ENCODE assay signal across 8 cellular contexts in the genomic region with DNA sequence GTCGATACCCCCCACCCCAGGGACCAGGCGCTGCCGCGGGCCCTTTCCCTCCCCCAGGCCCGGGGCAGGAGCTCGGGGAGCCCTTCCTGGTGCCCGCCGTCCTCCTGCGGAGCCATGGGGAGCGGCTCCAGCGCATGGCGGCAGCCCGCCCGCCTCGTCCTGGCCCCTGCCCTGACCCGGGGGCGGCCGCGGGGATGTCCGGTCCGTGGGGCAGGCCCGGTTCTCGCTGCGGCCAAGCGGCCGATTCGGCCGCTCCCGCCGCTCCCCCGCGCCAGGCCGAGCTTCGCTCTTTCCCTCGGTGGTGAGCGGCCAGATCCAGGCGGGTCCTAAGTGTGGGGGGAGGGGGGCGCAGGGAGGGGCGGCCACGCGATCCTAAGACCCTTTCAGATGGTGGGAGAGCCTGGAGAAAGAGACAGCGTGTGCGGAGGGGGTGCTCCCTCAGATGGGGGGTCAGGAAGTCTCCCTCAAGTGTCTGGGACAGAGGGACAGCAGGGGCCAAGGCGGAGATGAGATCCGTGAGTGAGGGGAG. TPM values are rescaled to one million over a fixed set of nuclear protein-coding genes. Genes with fewer than 3 reads are reported as not detected.
DNase-seq lines count a peak whose midpoint lies in the region; ATAC-seq and TF ChIP-seq lines count a peak whose summit lies in the region.

No MANE protein-coding gene starts in this region.

- no peaks in the 10 kb centered on the region for H3K9me3 ChIP-seq in CD8-positive, alpha-beta T cell (ENCODE audit: low read length)
- H3K9me3 ChIP-seq in PC-3 (ENCODE audit: low read length), result no peaks in the 10 kb centered on the region

- peak overlapping the region; percentile 62 for H3K4me3 ChIP-seq in CD8-positive, alpha-beta T cell (ENCODE audit: low read depth, low read length)
- H3K4me3 ChIP-seq in PC-3 (ENCODE audit: low read length) (peak overlapping the region; percentile 77), epithelial cell of esophagus (ENCODE audit: low read length) (peak overlapping the region; percentile 86)

- H3K27ac Mint-ChIP-seq in CD8-positive, alpha-beta T cell, result peak overlapping the region; percentile 49
- H3K27ac Mint-ChIP-seq in nephron, result peak overlapping the region in 2 of 3 experiments; percentile 13 to 69

- H3K4me1 ChIP-seq in CD8-positive, alpha-beta T cell (ENCODE audit: insufficient read depth, low read length), result peaks cover 41% of the 10 kb centered on the region
- H3K4me1 ChIP-seq in PC-3 (ENCODE audit: insufficient read depth, low read length), result no peaks in the 10 kb centered on the region; the same call in 1 of the 2 replicates

- H3K9me2 ChIP-seq in PC-3 (replicated peaks; ENCODE audit: low read length), result no peaks in the 10 kb centered on the region

- H3K36me3 ChIP-seq in CD8-positive, alpha-beta T cell (ENCODE audit: insufficient read depth, low read length), result no peaks in the 10 kb centered on the region
- no peaks in the 10 kb centered on the region for H3K36me3 ChIP-seq in PC-3 (ENCODE audit: low read depth, low read length)

- H3K9me3 Mint-ChIP-seq in CD8-positive, alpha-beta T cell, result peaks cover 5% of the 10 kb centered on the region
- no peaks in the 10 kb centered on the region for H3K9me3 Mint-ChIP-seq in nephron

- H3K79me2 ChIP-seq in PC-3 (ENCODE audit: low read length), result no peaks in the 10 kb centered on the region

- H2AFZ ChIP-seq in PC-3 (ENCODE audit: low read length), result peak overlapping the region; percentile 88

- DNase-seq in CD8-positive, alpha-beta T cell, result no peak
- no peak for DNase-seq in PC-3
- no peak for DNase-seq in epithelial cell of esophagus (ENCODE audit: low read depth)
- no peak for DNase-seq in NK-92 treated with Interleukin-12 subunit alpha and Interleukin-12 subunit beta, amount 100 ng/mL, for 24 hours (lab: John Stamatoyannopoulos, UW)
- DNase-seq in NCI-H2171 (lab: John Stamatoyannopoulos, UW), result no peak

- TF ChIP-seq CTCF in CD8-positive, alpha-beta T cell (IDR thresholded peaks at IDR 0.05), result no peak
- TF ChIP-seq CTCF in PC-3 (conservative IDR thresholded peaks at IDR 0.05; ENCODE audit: low read depth, low read length) (no peak), epithelial cell of esophagus (IDR thresholded peaks at IDR 0.05; ENCODE audit: insufficient read depth, low read depth, low read length, missing control alignments) (no peak), nephron (IDR thresholded peaks at IDR 0.05; ENCODE audit: unreplicated experiment in 3 of 3) (no peak)

- peaks cover 2% of the 10 kb centered on the region for H3K36me3 Mint-ChIP-seq in CD8-positive, alpha-beta T cell
- no peaks in the 10 kb centered on the region for H3K36me3 Mint-ChIP-seq in nephron (ENCODE audit: low read depth)

- no peak for ATAC-seq in CD8-positive, alpha-beta T cell
- ATAC-seq in PC-3 (peak; percentile 29), GM19035 (IDR thresholded peaks at IDR 0.05; ENCODE audit: unreplicated experiment) (no peak), HG02759 (IDR thresholded peaks at IDR 0.05; ENCODE audit: unreplicated experiment) (no peak)

- H3K9ac ChIP-seq in PC-3 (ENCODE audit: low read length), result peak overlapping the region; percentile 34

- peak overlapping the region; percentile 54 for H3K27ac ChIP-seq in CD8-positive, alpha-beta T cell (ENCODE audit: low read depth, low read length)
- no peak overlapping the region for H3K27ac ChIP-seq in PC-3 (ENCODE audit: low read length)

- POLR2A ChIA-PET in CD8-positive, alpha-beta T cell (lab: Charles Lee), result interaction anchor here (0.6 to 3.1 kb wide), 7 partner anchors 12 to 300 kb away, joined by 3 to 30 read pairs (median 3); partner anchors contain the start of genes COMMD4, IMP3, MAN2C1 and SIN3A
- POLR2A ChIA-PET in PC-3 (lab: Charles Lee; ENCODE audit: unreplicated experiment), result interaction anchor here (0.5 kb wide), 1 partner anchor 83 kb away, joined by 4 read pairs; no protein-coding TSS in a partner anchor

- CTCF ChIA-PET in CD8-positive, alpha-beta T cell (lab: Charles Lee), result interaction anchor here (1.4 to 1.7 kb wide), 2 partner anchors 20 to 293 kb away, joined by 3 to 8 read pairs; partner anchors contain the start of gene MAN2C1
- CTCF ChIA-PET in PC-3 (lab: Charles Lee), result no interaction called here

- H3K27me3 Mint-ChIP-seq in CD8-positive, alpha-beta T cell (ENCODE audit: low read depth), result no peaks in the 10 kb centered on the region
- H3K27me3 Mint-ChIP-seq in nephron (ENCODE audit: low read depth), result peaks cover 21% of the 10 kb centered on the region

- BruUV-seq in PC-3 (replicated peaks; lab: Mats Ljungman, UMichigan), result no TSS peak

- H3K4me1 Mint-ChIP-seq in CD8-positive, alpha-beta T cell (ENCODE audit: low read depth), result peaks cover 37% of the 10 kb centered on the region
- H3K4me1 Mint-ChIP-seq in nephron, result no peaks in the 10 kb centered on the region

- intact Hi-C loops in CD8-positive, alpha-beta T cell (cut with DNase I, micrococcal nuclease), result loop anchor here in 1 of 2 experiments (5.0 kb wide), 1 partner anchor 104 kb away; the partner anchor contains the start of gene SIN3A
- intact Hi-C loops in PC-3 (cut with micrococcal nuclease), result no loop called here

- no peaks in the 10 kb centered on the region for H3F3A ChIP-seq in PC-3 (ENCODE audit: low read length, unreplicated experiment)

- H3K4me3 Mint-ChIP-seq in CD8-positive, alpha-beta T cell, result peak overlapping the region; percentile 87
- peak overlapping the region; percentile 94 to 98 (median 96) for H3K4me3 Mint-ChIP-seq in nephron

- no peaks in the 10 kb centered on the region for H4K20me1 ChIP-seq in PC-3 (ENCODE audit: low read length)

- peak overlapping the region; percentile 93 for H3K4me2 ChIP-seq in PC-3 (ENCODE audit: low read length)

- H3K27me3 ChIP-seq in CD8-positive, alpha-beta T cell (ENCODE audit: insufficient read depth, low read length), result no peaks in the 10 kb centered on the region
- H3K27me3 ChIP-seq in PC-3 (ENCODE audit: low read length), result no peaks in the 10 kb centered on the region

RNA-seq across cellular contexts. Expression of gene NEIL1, which starts 1.3 kb away (rescaled TPM):
- 10 to 100 TPM; 27.1 to 29.5 TPM for total RNA-seq in CD8-positive, alpha-beta T cell
- 4.1 and 14.3 TPM in 2 replicates for total RNA-seq in PC-3 (2014; rRNA removed)

RNA-seq across cellular contexts. Expression of gene COMMD4, which starts 12.2 kb away (rescaled TPM):
- 10 to 100 TPM; 10.1 to 10.2 TPM for total RNA-seq in CD8-positive, alpha-beta T cell
- 116 and 125 TPM in 2 replicates for total RNA-seq in PC-3 (2014; rRNA removed)

RNA-seq across cellular contexts. Expression of gene MAN2C1, which starts 20.3 kb away (rescaled TPM):
- total RNA-seq in CD8-positive, alpha-beta T cell, result 100 to 1,000 TPM; 342 to 373 TPM
- total RNA-seq in PC-3 (2014; rRNA removed), result 120 and 126 TPM in 2 replicates

Comparison
In these comparisons a context has a peak if more than half of its experiments do, and no peak if none do; other contexts are left out.
1. RNA of gene COMMD4, which starts 12.2 kb away (total RNA-seq): 116 to 125 TPM in PC-3; 10.1 to 10.2 TPM in CD8-positive, alpha-beta T cell; every median in the first group is over 10 times any median in the second.
2. Peak in every context shown above with its lines, with median percentiles within 50 percentile points of each other: H3K4me3 ChIP-seq.